Comparison of ENCODE assay signal across 8 cellular contexts in the genomic region with DNA sequence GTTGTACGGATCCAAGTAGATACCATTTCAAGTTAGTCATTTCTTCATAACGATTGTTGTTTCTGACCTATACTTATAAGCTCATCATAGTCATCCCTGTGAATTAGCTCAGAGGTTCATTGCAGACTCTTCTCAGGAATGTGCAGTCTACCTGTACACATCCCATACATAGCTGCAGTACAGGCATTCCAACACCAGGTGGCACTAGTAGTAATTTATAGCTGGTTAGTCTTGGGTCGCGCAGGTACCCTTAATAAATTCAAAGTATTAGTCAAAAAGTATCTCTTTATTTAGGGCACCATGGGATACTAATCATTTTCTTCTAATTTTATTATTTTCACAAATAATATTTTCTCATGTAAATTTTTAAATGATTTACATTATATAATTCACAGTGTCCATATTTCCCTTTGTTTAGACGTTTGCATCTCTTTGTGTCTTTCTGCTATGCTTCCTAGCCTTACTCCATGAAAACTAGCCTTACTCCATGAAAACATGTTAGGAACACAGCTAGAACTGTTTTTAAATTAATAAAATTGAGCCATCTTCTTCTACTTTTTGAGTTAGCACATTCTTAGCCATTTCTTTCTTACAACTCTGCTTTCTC.
A peak's percentile ranks its signal among the peaks of the same experiment; 100 is the strongest.
DNase-seq lines count a peak whose midpoint lies in the region; ATAC-seq and TF ChIP-seq lines count a peak whose summit lies in the region.

No MANE protein-coding gene starts in this region.

- no peaks in the 10 kb centered on the region for H3K27me3 ChIP-seq in foreskin keratinocyte

- peak overlapping the region; percentile 92 for H3K27ac Mint-ChIP-seq in progenitor cell of endocrine pancreas

- H3K4me1 Mint-ChIP-seq in progenitor cell of endocrine pancreas (ENCODE audit: low read depth), result peaks cover 35% of the 10 kb centered on the region

- H3K4me1 ChIP-seq in foreskin keratinocyte, result peaks cover 4% of the 10 kb centered on the region

- H3K36me3 Mint-ChIP-seq in progenitor cell of endocrine pancreas (ENCODE audit: insufficient read depth), result no peaks in the 10 kb centered on the region

- H3K27me3 Mint-ChIP-seq in progenitor cell of endocrine pancreas, result no peaks in the 10 kb centered on the region

- ATAC-seq in GM19452 (IDR thresholded peaks at IDR 0.05; ENCODE audit: unreplicated experiment) (peak; percentile 92), HG03460 (IDR thresholded peaks at IDR 0.05; ENCODE audit: unreplicated experiment) (peak; percentile 88), foreskin keratinocyte (peak; percentile 93)

- H3K9me3 Mint-ChIP-seq in progenitor cell of endocrine pancreas (ENCODE audit: low read depth), result peaks cover 5% of the 10 kb centered on the region

- H3K27ac ChIP-seq in foreskin keratinocyte, result no peak overlapping the region

- peak; percentile 89 for TF ChIP-seq CTCF in foreskin keratinocyte (conservative IDR thresholded peaks at IDR 0.05)
- peak; percentile 90 for TF ChIP-seq CTCF in progenitor cell of endocrine pancreas (IDR thresholded peaks at IDR 0.05; ENCODE audit: unreplicated experiment)

- DNase-seq in DMS153 treated with DMSO at 0.1 percent for 48 hours (lab: John Stamatoyannopoulos, UW; ENCODE audit: unreplicated experiment) (peak; percentile 66), NCI-H82 (lab: John Stamatoyannopoulos, UW) (peak; percentile 93), foreskin keratinocyte (peak; percentile 75 to 89), progenitor cell of endocrine pancreas (ENCODE audit: low spot score, unreplicated experiment) (peak; percentile 73), GM19238 (ENCODE audit: insufficient read length, low spot score) (no peak)
- peak; percentile 27 for DNase-seq in activated CD8-positive, alpha-beta memory T cell treated with anti-CD3 and anti-CD28 coated beads, Interleukin-2, amount 50 U/mL, for 4 hours

- H3K4me3 Mint-ChIP-seq in progenitor cell of endocrine pancreas (ENCODE audit: low read depth), result no peak overlapping the region
